8 cellular contexts compared by ENCODE assay signal in genomic region chr12:2813573-2814185, GRCh38. TPM values are rescaled to one million over a fixed set of nuclear protein-coding genes. Genes with fewer than 3 reads are reported as not detected.
DNase-seq lines count a peak whose midpoint lies in the region; ATAC-seq and TF ChIP-seq lines count a peak whose summit lies in the region.

No MANE protein-coding gene starts in this region.

- peak overlapping the region; percentile 94 for H3K9ac ChIP-seq in MM.1S (ENCODE audit: low read length)
- peak overlapping the region; percentile 83 for H3K9ac ChIP-seq in smooth muscle cell (ENCODE audit: low read depth)

- no peaks in the 10 kb centered on the region for H3K9me3 ChIP-seq in CD8-positive, alpha-beta memory T cell (ENCODE audit: low read length)
- H3K9me3 ChIP-seq in MM.1S (replicated peaks; ENCODE audit: insufficient read depth, low read length) (no peaks in the 10 kb centered on the region), smooth muscle cell (replicated peaks; ENCODE audit: low read depth) (no peaks in the 10 kb centered on the region)

- H3K9me3 Mint-ChIP-seq in CD8-positive, alpha-beta memory T cell: no peaks in the 10 kb centered on the region
- H3K9me3 Mint-ChIP-seq in MCF 10A (ENCODE audit: unreplicated experiment): no peaks in the 10 kb centered on the region

- H3K27ac ChIP-seq in CD8-positive, alpha-beta memory T cell (ENCODE audit: low read depth, low read length): peak overlapping the region; percentile 91
- H3K27ac ChIP-seq in MM.1S (ENCODE audit: low read length) (peak overlapping the region; percentile 93; the same call in 1 of the 2 replicates), smooth muscle cell (ENCODE audit: low read depth) (peak overlapping the region; percentile 88)

- peaks cover 28% of the 10 kb centered on the region for H3K4me1 ChIP-seq in CD8-positive, alpha-beta memory T cell (ENCODE audit: insufficient read depth, low read length)
- peaks cover 9% of the 10 kb centered on the region; the same call in 1 of the 2 replicates for H3K4me1 ChIP-seq in MM.1S (ENCODE audit: low read length)
- H3K4me1 ChIP-seq in smooth muscle cell (ENCODE audit: low read depth): peaks cover 3% of the 10 kb centered on the region

- peak; percentile 7 to 59 (median 25) for DNase-seq in CD8-positive, alpha-beta memory T cell
- DNase-seq in MM.1S (peak; percentile 80), MCF 10A (ENCODE audit: unreplicated experiment) (peak; percentile 81), iPS-NIHi11 (ENCODE audit: low spot score) (peak; percentile 68), smooth muscle cell (lab: John Stamatoyannopoulos, UW; ENCODE audit: unreplicated experiment) (no peak)

- peak; percentile 73 for TF ChIP-seq CTCF in MM.1S (IDR thresholded peaks at IDR 0.05; ENCODE audit: low read length)
- peak; percentile 55 for TF ChIP-seq CTCF in MCF 10A (IDR thresholded peaks at IDR 0.05; ENCODE audit: unreplicated experiment)
- TF ChIP-seq CTCF in smooth muscle cell (IDR thresholded peaks at IDR 0.05; ENCODE audit: borderline replicate concordance, insufficient read depth, poor library complexity, severe bottlenecking): peak; percentile 57

- H3F3A ChIP-seq in MM.1S (ENCODE audit: insufficient read depth, low read length) (peaks cover 8% of the 10 kb centered on the region; the same call in 1 of the 2 replicates), smooth muscle cell (ENCODE audit: low read depth) (no peaks in the 10 kb centered on the region)

- ATAC-seq in GM21360 (IDR thresholded peaks at IDR 0.05; ENCODE audit: unreplicated experiment): peak; percentile 30
- ATAC-seq in SK-N-SH treated with all-trans-retinoic acid at 6 μM for 48 hours: peak; percentile 81
- ATAC-seq in HG03159 (IDR thresholded peaks at IDR 0.05; ENCODE audit: unreplicated experiment): no peak

- peaks cover 0 to 2% of the 10 kb centered on the region in 2 donors for H3K27me3 Mint-ChIP-seq in CD8-positive, alpha-beta memory T cell
- no peaks in the 10 kb centered on the region for H3K27me3 Mint-ChIP-seq in MCF 10A (ENCODE audit: insufficient read depth, unreplicated experiment)

- H3K27ac Mint-ChIP-seq in CD8-positive, alpha-beta memory T cell: peak overlapping the region; percentile 97 to 100 (median 100)
- peak overlapping the region; percentile 98 for H3K27ac Mint-ChIP-seq in MCF 10A (ENCODE audit: low read depth, unreplicated experiment)

- H2AFZ ChIP-seq in MM.1S (ENCODE audit: low read length): no peak overlapping the region
- no peak overlapping the region for H2AFZ ChIP-seq in smooth muscle cell (ENCODE audit: low read depth)

- CTCF ChIA-PET in CD8-positive, alpha-beta memory T cell (lab: Charles Lee): interaction anchor here (0.8 to 3.5 kb wide), 6 partner anchors 18 to 132 kb away, joined by 3 to 15 read pairs (median 6); partner anchors contain the start of gene FKBP4
- CTCF ChIA-PET in MCF 10A (lab: Yijun Ruan, JAX): interaction anchor here (0.6 to 3.8 kb wide), 16 partner anchors 14 to 1224 kb away, joined by 3 to 26 read pairs (median 4); no protein-coding TSS in a partner anchor

- peak overlapping the region; percentile 69 for H3K4me2 ChIP-seq in MM.1S (ENCODE audit: low read depth, low read length)
- H3K4me2 ChIP-seq in smooth muscle cell: peak overlapping the region; percentile 90

- no peaks in the 10 kb centered on the region for H4K20me1 ChIP-seq in MM.1S (ENCODE audit: insufficient read depth, low read length)
- H4K20me1 ChIP-seq in smooth muscle cell (ENCODE audit: low read depth): no peaks in the 10 kb centered on the region

- H3K79me2 ChIP-seq in MM.1S (ENCODE audit: low read length): peaks cover 38% of the 10 kb centered on the region
- H3K79me2 ChIP-seq in smooth muscle cell (ENCODE audit: low read depth): peaks cover 29% of the 10 kb centered on the region

- peaks cover 40 to 50% (median 49%) of the 10 kb centered on the region in 3 donors for H3K4me1 Mint-ChIP-seq in CD8-positive, alpha-beta memory T cell
- H3K4me1 Mint-ChIP-seq in MCF 10A (ENCODE audit: insufficient read depth, unreplicated experiment): peaks cover 6% of the 10 kb centered on the region

- peaks cover 0 to 40% (median 3%) of the 10 kb centered on the region in 3 donors for H3K36me3 Mint-ChIP-seq in CD8-positive, alpha-beta memory T cell
- H3K36me3 Mint-ChIP-seq in MCF 10A (ENCODE audit: insufficient read depth, unreplicated experiment): peaks cover 21% of the 10 kb centered on the region

- intact Hi-C loops in MCF 10A (cut with micrococcal nuclease): loop anchor here (1.0 to 2.0 kb wide), 2 partner anchors 19 to 73 kb away; partner anchors contain the start of gene FKBP4

- peaks cover 14% of the 10 kb centered on the region for H3K36me3 ChIP-seq in CD8-positive, alpha-beta memory T cell (ENCODE audit: insufficient read depth, low read length)
- H3K36me3 ChIP-seq in MM.1S (replicated peaks; ENCODE audit: insufficient read depth, low read length) (peaks cover 3% of the 10 kb centered on the region; the same call in 1 of the 2 replicates), smooth muscle cell (ENCODE audit: low read depth) (peaks cover 8% of the 10 kb centered on the region)

- BruUV-seq in MCF 10A (replicated peaks; lab: Mats Ljungman, UMichigan): no TSS peak

- no peaks in the 10 kb centered on the region for H3K9me2 ChIP-seq in MM.1S (replicated peaks; ENCODE audit: insufficient read depth, low read length)

- peak overlapping the region; percentile 98 to 100 (median 100) for H3K4me3 Mint-ChIP-seq in CD8-positive, alpha-beta memory T cell
- H3K4me3 Mint-ChIP-seq in MCF 10A (ENCODE audit: unreplicated experiment): peak overlapping the region; percentile 100

- POLR2A ChIA-PET in CD8-positive, alpha-beta memory T cell (lab: Charles Lee): interaction anchor here (1.0 kb wide), 1 partner anchor 123 kb away, joined by 3 read pairs; no protein-coding TSS in a partner anchor
- POLR2A ChIA-PET in MCF 10A (lab: Yijun Ruan, JAX): interaction anchor here (0.7 to 7.6 kb wide), 10 partner anchors 15 to 621 kb away, joined by 3 to 128 read pairs (median 4); partner anchors contain the start of genes FKBP4, FOXM1, RHNO1 and TULP3

- H3K27me3 ChIP-seq in CD8-positive, alpha-beta memory T cell (ENCODE audit: insufficient read depth, low read length, poor library complexity, severe bottlenecking): no peaks in the 10 kb centered on the region
- H3K27me3 ChIP-seq in MM.1S (replicated peaks; ENCODE audit: insufficient read depth, low read length): no peaks in the 10 kb centered on the region
- no peaks in the 10 kb centered on the region for H3K27me3 ChIP-seq in smooth muscle cell (ENCODE audit: low read depth)

- H3K4me3 ChIP-seq in CD8-positive, alpha-beta memory T cell (ENCODE audit: low read length): peak overlapping the region; percentile 87
- H3K4me3 ChIP-seq in MM.1S (ENCODE audit: low read length) (peak overlapping the region; percentile 94), smooth muscle cell (peak overlapping the region; percentile 67)

- WGBS in smooth muscle cell (ENCODE audit: low lambda C conversion rate): 35% methylated on average over 6 of the region's 6 CpGs

TF ChIP-seq in SK-N-SH treated with all-trans-retinoic acid at 6 μM for 48 hours, 23 proteins besides CTCF, POLR2A, EP300 and RAD21:
- TF ChIP-seq ARNTL (CRISPR knock-in tag; IDR thresholded peaks at IDR 0.05; ENCODE audit: borderline replicate concordance, low read depth) (no peak), TOX (CRISPR knock-in tag; IDR thresholded peaks at IDR 0.05; ENCODE audit: borderline replicate concordance) (no peak), ZC3H10 (CRISPR knock-in tag; IDR thresholded peaks at IDR 0.05) (no peak), OSR1 (CRISPR knock-in tag; IDR thresholded peaks at IDR 0.05) (no peak), ZNF8 (CRISPR knock-in tag; IDR thresholded peaks at IDR 0.05) (no peak), CREB5 (CRISPR knock-in tag; IDR thresholded peaks at IDR 0.05; ENCODE audit: low read depth) (no peak)

RNA-seq across cellular contexts. Expression of gene ITFG2, which starts 1.2 kb away (rescaled TPM):
- total RNA-seq in CD8-positive, alpha-beta memory T cell: 10 to 100 TPM; 36.9 to 39.3 TPM
- polyA plus RNA-seq in CD8-positive, alpha-beta memory T cell: 53.3 TPM
- total RNA-seq in MCF 10A (2022) (26.5 and 28.1 TPM in 2 replicates), smooth muscle cell (14.3 and 14.6 TPM in 2 replicates)
- polyA plus RNA-seq in smooth muscle cell: 21.5 and 22.3 TPM in 2 replicates

RNA-seq across cellular contexts. Expression of gene FKBP4, which starts 18.9 kb away (rescaled TPM):
- total RNA-seq in CD8-positive, alpha-beta memory T cell: 100 to 1,000 TPM; 172 to 183 TPM
- 35.1 TPM for polyA plus RNA-seq in CD8-positive, alpha-beta memory T cell
- total RNA-seq in MCF 10A (2022) (79.1 and 94.5 TPM in 2 replicates), smooth muscle cell (19.0 and 27.5 TPM in 2 replicates)
- 32.6 and 46.5 TPM in 2 replicates for polyA plus RNA-seq in smooth muscle cell

RNA-seq across cellular contexts. Expression of gene NRIP2, which starts 21.2 kb away (rescaled TPM):
- total RNA-seq in CD8-positive, alpha-beta memory T cell: not detected
- polyA plus RNA-seq in CD8-positive, alpha-beta memory T cell: 0.82 TPM
- total RNA-seq in MCF 10A (2022): not detected in 2 replicates
- 0.04 and 0.54 TPM in 2 replicates for total RNA-seq in smooth muscle cell
- polyA plus RNA-seq in smooth muscle cell: 0.29 and 1.0 TPM in 2 replicates

RNA-seq across cellular contexts. Expression of gene TEX52, which starts 43.2 kb away (rescaled TPM):
- total RNA-seq in CD8-positive, alpha-beta memory T cell: not detected
- polyA plus RNA-seq in CD8-positive, alpha-beta memory T cell: not detected
- not detected in 2 replicates for total RNA-seq in MCF 10A (2022)
- total RNA-seq in smooth muscle cell: not detected in 2 replicates
- polyA plus RNA-seq in smooth muscle cell: 0.14 TPM in 1 of 2 replicates, not detected in the other
